In the genomic region with DNA sequence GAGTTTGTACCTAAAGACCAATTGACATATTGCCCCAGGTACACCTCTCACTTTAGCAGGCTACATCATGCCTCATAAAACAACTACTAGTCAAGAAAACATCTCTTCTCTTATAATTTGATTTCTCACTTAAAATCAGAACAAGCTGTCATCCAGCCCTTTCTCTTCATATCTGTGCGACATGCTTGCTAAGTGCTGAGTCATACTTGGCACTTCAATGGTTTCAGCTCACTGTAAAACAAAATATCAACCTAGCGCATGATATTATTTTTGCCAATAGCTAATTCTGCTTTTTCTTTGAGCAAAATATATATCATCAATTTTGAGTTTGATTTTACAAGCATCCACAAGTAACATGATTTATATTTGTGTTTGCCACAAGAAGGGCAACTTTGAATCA, we compare ENCODE assay signal across 1 cellular context.
TF ChIP-seq lines count a peak whose summit lies in the region.

No MANE protein-coding gene starts in this region.

TF ChIP-seq in HepG2, 621 proteins besides CTCF, POLR2A, EP300 and RAD21 (continued from another document):
- TF ChIP-seq, protein P1, sequence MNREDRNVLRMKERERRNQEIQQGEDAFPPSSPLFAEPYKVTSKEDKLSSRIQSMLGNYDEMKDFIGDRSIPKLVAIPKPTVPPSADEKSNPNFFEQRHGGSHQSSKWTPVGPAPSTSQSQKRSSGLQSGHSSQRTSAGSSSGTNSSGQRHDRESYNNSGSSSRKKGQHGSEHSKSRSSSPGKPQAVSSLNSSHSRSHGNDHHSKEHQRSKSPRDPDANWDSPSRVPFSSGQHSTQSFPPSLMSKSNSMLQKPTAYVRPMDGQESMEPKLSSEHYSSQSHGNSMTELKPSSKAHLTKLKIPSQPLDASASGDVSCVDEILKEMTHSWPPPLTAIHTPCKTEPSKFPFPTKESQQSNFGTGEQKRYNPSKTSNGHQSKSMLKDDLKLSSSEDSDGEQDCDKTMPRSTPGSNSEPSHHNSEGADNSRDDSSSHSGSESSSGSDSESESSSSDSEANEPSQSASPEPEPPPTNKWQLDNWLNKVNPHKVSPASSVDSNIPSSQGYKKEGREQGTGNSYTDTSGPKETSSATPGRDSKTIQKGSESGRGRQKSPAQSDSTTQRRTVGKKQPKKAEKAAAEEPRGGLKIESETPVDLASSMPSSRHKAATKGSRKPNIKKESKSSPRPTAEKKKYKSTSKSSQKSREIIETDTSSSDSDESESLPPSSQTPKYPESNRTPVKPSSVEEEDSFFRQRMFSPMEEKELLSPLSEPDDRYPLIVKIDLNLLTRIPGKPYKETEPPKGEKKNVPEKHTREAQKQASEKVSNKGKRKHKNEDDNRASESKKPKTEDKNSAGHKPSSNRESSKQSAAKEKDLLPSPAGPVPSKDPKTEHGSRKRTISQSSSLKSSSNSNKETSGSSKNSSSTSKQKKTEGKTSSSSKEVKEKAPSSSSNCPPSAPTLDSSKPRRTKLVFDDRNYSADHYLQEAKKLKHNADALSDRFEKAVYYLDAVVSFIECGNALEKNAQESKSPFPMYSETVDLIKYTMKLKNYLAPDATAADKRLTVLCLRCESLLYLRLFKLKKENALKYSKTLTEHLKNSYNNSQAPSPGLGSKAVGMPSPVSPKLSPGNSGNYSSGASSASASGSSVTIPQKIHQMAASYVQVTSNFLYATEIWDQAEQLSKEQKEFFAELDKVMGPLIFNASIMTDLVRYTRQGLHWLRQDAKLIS (CRISPR knock-in tag; IDR thresholded peaks at IDR 0.05): no peak
- no peak for TF ChIP-seq ZNF17 (CRISPR knock-in tag; IDR thresholded peaks at IDR 0.05)
